In genomic region chr1:1677718-1678580, GRCh38 we compare ENCODE assay signal across 9 cellular contexts. TPM values are rescaled to one million over a fixed set of nuclear protein-coding genes. Genes with fewer than 3 reads are reported as not detected.
A peak's percentile ranks its signal among the peaks of the same experiment; 100 is the strongest.
DNase-seq lines count a peak whose midpoint lies in the region; ATAC-seq and TF ChIP-seq lines count a peak whose summit lies in the region.
"Had no signal": no experiment of that assay in that cellular context is flagged by ENCODE, and none has a peak within 500 bp of the region (broad histone marks: within the 10 kb centered on the region; RNA-seq: fewer than 3 reads in every experiment).

No MANE protein-coding gene starts in this region.

- WGBS in trophoblast cell (ENCODE audit: extremely low coverage, insufficient coverage, insufficient read length): no CpG with 5 or more reads among the region's 39 CpGs

- peak overlapping the region in 1 of 2 donors; percentile 63 for H3K4me3 ChIP-seq in CD4-positive, alpha-beta memory T cell (ENCODE audit: low read length in 2 of 2)
- H3K4me3 ChIP-seq in Loucy (ENCODE audit: low read length, poor library complexity, severe bottlenecking): peak overlapping the region; percentile 17
- H3K4me3 ChIP-seq in trophoblast cell (ENCODE audit: low read depth, low read length): no peak overlapping the region

- H3K4ac ChIP-seq in trophoblast cell (ENCODE audit: low read depth, low read length): no peak overlapping the region

- H2BK12ac ChIP-seq in trophoblast cell (ENCODE audit: low read length): no peak overlapping the region

- H2BK120ac ChIP-seq in trophoblast cell (ENCODE audit: insufficient read depth, low read length, poor library complexity): no peak overlapping the region

- no peak overlapping the region for H4K12ac ChIP-seq in trophoblast cell (ENCODE audit: low read depth, low read length)

- TF ChIP-seq CTCF in Loucy (conservative IDR thresholded peaks at IDR 0.05; ENCODE audit: low read length): no peak

- intact Hi-C loops in CD4-positive, alpha-beta memory T cell (cut with micrococcal nuclease): no loop called here

- peaks cover 0 to 19% of the 10 kb centered on the region in 2 donors for H3K36me3 Mint-ChIP-seq in CD4-positive, alpha-beta memory T cell
- H3K36me3 Mint-ChIP-seq in naive thymus-derived CD8-positive, alpha-beta T cell: peaks cover 0 to 20% (median 0%) of the 10 kb centered on the region in 3 donors

- H3K9me3 Mint-ChIP-seq in CD4-positive, alpha-beta memory T cell: peaks cover 0 to 2% (median 0%) of the 10 kb centered on the region in 8 donors
- no peaks in the 10 kb centered on the region for H3K9me3 Mint-ChIP-seq in naive thymus-derived CD8-positive, alpha-beta T cell
- H3K9me3 Mint-ChIP-seq: dendritic cell treated with granulocyte-macrophage colony-stimulating factor and Interleukin-4, amounts not matched to agents 40 ng/mL and 50 ng/mL, for 4 days had no signal

- H3K4me1 ChIP-seq in CD4-positive, alpha-beta memory T cell (ENCODE audit: insufficient read depth, low read length): peaks cover 22% of the 10 kb centered on the region
- peaks cover 13% of the 10 kb centered on the region for H3K4me1 ChIP-seq in Loucy (ENCODE audit: insufficient read depth, low read length, poor library complexity, severe bottlenecking)
- H3K4me1 ChIP-seq in trophoblast cell (ENCODE audit: control insufficient read depth in 1 of 2, insufficient read depth in 2 of 2, low read length in 2 of 2): no peaks in the 10 kb centered on the region

- POLR2A ChIA-PET in CD4-positive, alpha-beta memory T cell (lab: Charles Lee; ENCODE audit: partially characterized antibody): interaction anchor here (0.5 to 2.4 kb wide), 9 partner anchors 8 to 79 kb away, joined by 3 to 11 read pairs (median 5); partner anchors contain the start of genes MIB2 and MMP23B
- POLR2A ChIA-PET in naive thymus-derived CD8-positive, alpha-beta T cell (lab: Charles Lee): interaction anchor here (0.6 to 2.3 kb wide), 13 partner anchors 25 to 270 kb away, joined by 3 to 10 read pairs (median 4); partner anchors contain the start of genes CDK11A and MIB2

- H4K20me1 ChIP-seq in Loucy (ENCODE audit: insufficient read depth, low read length, poor library complexity, severe bottlenecking): no peaks in the 10 kb centered on the region

- peaks cover 18 to 30% (median 24%) of the 10 kb centered on the region in 4 donors for H3K4me1 Mint-ChIP-seq in CD4-positive, alpha-beta memory T cell
- peaks cover 17 to 52% (median 29%) of the 10 kb centered on the region in 4 donors for H3K4me1 Mint-ChIP-seq in naive thymus-derived CD8-positive, alpha-beta T cell

- no peak overlapping the region for H3K23ac ChIP-seq in trophoblast cell (ENCODE audit: low read length)

- peak; percentile 43 to 62 (median 50) for DNase-seq in CD4-positive, alpha-beta memory T cell
- DNase-seq in activated effector memory CD4-positive, alpha-beta T cell treated with Interleukin-2 at 50 U/mL for 16 hours: peak; percentile 60
- DNase-seq in naive thymus-derived CD8-positive, alpha-beta T cell: peak; percentile 32 to 73 (median 62)
- DNase-seq in NCI-H526 (lab: John Stamatoyannopoulos, UW): no peak
- no peak for DNase-seq in trophoblast cell
- no peak for DNase-seq in NCI-H187 (lab: John Stamatoyannopoulos, UW)

- peak; percentile 80 for ATAC-seq in GM21447 (IDR thresholded peaks at IDR 0.05; ENCODE audit: unreplicated experiment)
- ATAC-seq in naive thymus-derived CD8-positive, alpha-beta T cell: peak; percentile 80 to 84

- no peak overlapping the region for H4K91ac ChIP-seq in trophoblast cell (ENCODE audit: low read depth, low read length)

- H2AFZ ChIP-seq in Loucy (ENCODE audit: low read length) (no peak overlapping the region), trophoblast cell (ENCODE audit: insufficient read depth, low read length, poor library complexity) (no peak overlapping the region)

- H2AK5ac ChIP-seq in trophoblast cell (ENCODE audit: low read length): no peak overlapping the region

- no peaks in the 10 kb centered on the region for H3K27me3 ChIP-seq in CD4-positive, alpha-beta memory T cell (ENCODE audit: insufficient read depth, low read length)
- H3K27me3 ChIP-seq in Loucy (ENCODE audit: insufficient read depth, low read length, poor library complexity, severe bottlenecking) (no peaks in the 10 kb centered on the region), trophoblast cell (ENCODE audit: insufficient read depth, low read length) (no peaks in the 10 kb centered on the region)

- H3K79me2 ChIP-seq in Loucy (ENCODE audit: insufficient read depth, low read length) (peaks cover 23% of the 10 kb centered on the region; the same call in 1 of the 2 replicates), trophoblast cell (ENCODE audit: control insufficient read depth, insufficient read depth, low read length, poor library complexity) (no peaks in the 10 kb centered on the region)

- no peak overlapping the region for H3K14ac ChIP-seq in trophoblast cell (ENCODE audit: low read length)

- H3K36me3 ChIP-seq in CD4-positive, alpha-beta memory T cell (ENCODE audit: insufficient read depth, low read length): no peaks in the 10 kb centered on the region
- H3K36me3 ChIP-seq in Loucy (ENCODE audit: insufficient read depth, low read length): no peaks in the 10 kb centered on the region
- H3K36me3 ChIP-seq in trophoblast cell (ENCODE audit: control insufficient read depth in 1 of 2, insufficient read depth in 2 of 2, low read length in 2 of 2): peaks cover 6 to 15% of the 10 kb centered on the region in 2 experiments

- CTCF ChIA-PET in CD4-positive, alpha-beta memory T cell (lab: Charles Lee; ENCODE audit: partially characterized antibody): no interaction called here

- H3K79me1 ChIP-seq in trophoblast cell (ENCODE audit: low read length): no peaks in the 10 kb centered on the region

- H3K9me2 ChIP-seq in Loucy (replicated peaks; ENCODE audit: low read depth, low read length): no peaks in the 10 kb centered on the region

- H3K4me2 ChIP-seq in Loucy (ENCODE audit: low read depth, low read length, poor library complexity, severe bottlenecking): peak overlapping the region; percentile 65
- H3K4me2 ChIP-seq in trophoblast cell (ENCODE audit: low read length): no peak overlapping the region

- H4K8ac ChIP-seq in trophoblast cell (ENCODE audit: low read depth, low read length): no peak overlapping the region

- H3K27ac ChIP-seq in CD4-positive, alpha-beta memory T cell (ENCODE audit: low read depth, low read length): peak overlapping the region; percentile 61
- H3K27ac ChIP-seq in trophoblast cell (ENCODE audit: low read depth, low read length): no peak overlapping the region

- peak overlapping the region; percentile 90 to 98 (median 96) for H3K27ac Mint-ChIP-seq in CD4-positive, alpha-beta memory T cell
- peak overlapping the region; percentile 96 to 99 (median 98) for H3K27ac Mint-ChIP-seq in naive thymus-derived CD8-positive, alpha-beta T cell

- H3K27me3 Mint-ChIP-seq in CD4-positive, alpha-beta memory T cell: no peaks in the 10 kb centered on the region
- H3K27me3 Mint-ChIP-seq in naive thymus-derived CD8-positive, alpha-beta T cell: no peaks in the 10 kb centered on the region
- H3K27me3 Mint-ChIP-seq: dendritic cell treated with granulocyte-macrophage colony-stimulating factor and Interleukin-4, amounts not matched to agents 40 ng/mL and 50 ng/mL, for 4 days had no signal

- H2BK5ac ChIP-seq in trophoblast cell (ENCODE audit: low read depth, low read length, poor library complexity): no peak overlapping the region

- H3F3A ChIP-seq in Loucy (ENCODE audit: low read depth): no peaks in the 10 kb centered on the region

- peak overlapping the region; percentile 86 to 96 (median 92) for H3K4me3 Mint-ChIP-seq in CD4-positive, alpha-beta memory T cell
- H3K4me3 Mint-ChIP-seq in naive thymus-derived CD8-positive, alpha-beta T cell: peak overlapping the region; percentile 83 to 96 (median 93)
- H3K4me3 Mint-ChIP-seq: dendritic cell treated with granulocyte-macrophage colony-stimulating factor and Interleukin-4, amounts not matched to agents 40 ng/mL and 50 ng/mL, for 4 days had no signal

- H3K18ac ChIP-seq in trophoblast cell (ENCODE audit: low read length): no peak overlapping the region

- peak overlapping the region; percentile 52 for H3K9ac ChIP-seq in Loucy (ENCODE audit: low read depth, low read length, poor library complexity, severe bottlenecking)
- H3K9ac ChIP-seq in trophoblast cell (ENCODE audit: low read length): no peak overlapping the region

- no peaks in the 10 kb centered on the region for H3K9me3 ChIP-seq in CD4-positive, alpha-beta memory T cell (ENCODE audit: control insufficient read depth in 1 of 2, low read length in 2 of 2)
- H3K9me3 ChIP-seq in Loucy (ENCODE audit: insufficient read depth, low read depth, low read length): no peaks in the 10 kb centered on the region
- no peaks in the 10 kb centered on the region for H3K9me3 ChIP-seq in trophoblast cell (ENCODE audit: insufficient read depth, low read depth, low read length)

RNA-seq across cellular contexts. Expression of gene SLC35E2B, which starts 14.6 kb away (rescaled TPM):
- total RNA-seq in CD4-positive, alpha-beta memory T cell: 100 to 1,000 TPM; 123 to 130 TPM
- polyA plus RNA-seq in CD4-positive, alpha-beta memory T cell: 10 to 100 TPM; 29.4 to 48.7 TPM
- total RNA-seq in naive thymus-derived CD8-positive, alpha-beta T cell: 100 to 1,000 TPM; 106 to 110 TPM
- polyA plus RNA-seq in naive thymus-derived CD8-positive, alpha-beta T cell: 10 to 100 TPM; 30.2 to 45.1 (median 36.7) TPM
- polyA plus RNA-seq in trophoblast cell (2013): 25.3 TPM in 2 replicates

RNA-seq across cellular contexts. Expression of gene CDK11B, which starts 19.1 kb away (rescaled TPM):
- total RNA-seq in CD4-positive, alpha-beta memory T cell: 10 to 100 TPM; 44.2 to 44.7 TPM
- polyA plus RNA-seq in CD4-positive, alpha-beta memory T cell: 10 to 100 TPM in 1 of 2 donors, 1 to 10 TPM in 1; 2.5 to 24.5 TPM
- 10 to 100 TPM; 43.6 to 44.3 TPM for total RNA-seq in naive thymus-derived CD8-positive, alpha-beta T cell
- 10 to 100 TPM; 11.8 to 19.7 (median 12.7) TPM for polyA plus RNA-seq in naive thymus-derived CD8-positive, alpha-beta T cell
- polyA plus RNA-seq in trophoblast cell (2013): 41.3 and 43.5 TPM in 2 replicates

RNA-seq across cellular contexts. Expression of gene MMP23B, which starts 46.0 kb away (rescaled TPM):
- total RNA-seq in CD4-positive, alpha-beta memory T cell: 1 to 10 TPM; 3.5 to 3.7 TPM
- under 1 TPM in 1 of 2 donors, not detected in 1; 0.53 TPM for polyA plus RNA-seq in CD4-positive, alpha-beta memory T cell
- total RNA-seq in naive thymus-derived CD8-positive, alpha-beta T cell: 1 to 10 TPM; 3.6 to 6.1 TPM
- polyA plus RNA-seq in naive thymus-derived CD8-positive, alpha-beta T cell: 1 to 10 TPM in 2 of 3 donors, not detected in 1; 1.1 to 2.4 TPM
- 26.6 and 30.7 TPM in 2 replicates for polyA plus RNA-seq in trophoblast cell (2013)

RNA-seq across cellular contexts. Expression of gene CDK11A, which starts 46.2 kb away (rescaled TPM):
- total RNA-seq in CD4-positive, alpha-beta memory T cell: 100 to 1,000 TPM; 148 to 162 TPM
- polyA plus RNA-seq in CD4-positive, alpha-beta memory T cell: 10 to 100 TPM in 1 of 2 donors, 1 to 10 TPM in 1; 7.2 to 24.0 TPM
- total RNA-seq in naive thymus-derived CD8-positive, alpha-beta T cell: 100 to 1,000 TPM; 162 to 173 TPM
- 10 to 100 TPM; 14.2 to 28.6 (median 14.4) TPM for polyA plus RNA-seq in naive thymus-derived CD8-positive, alpha-beta T cell
- 32.6 and 35.0 TPM in 2 replicates for polyA plus RNA-seq in trophoblast cell (2013)

Comparison
In these comparisons a context has a peak if more than half of its experiments do, and no peak if none do; other contexts are left out.
1. DNase-seq: peak in CD4-positive, alpha-beta memory T cell (5 of 5), activated effector memory CD4-positive, alpha-beta T cell treated with Interleukin-2 at 50 U/mL for 16 hours (single experiment) and naive thymus-derived CD8-positive, alpha-beta T cell (10 of 10); none in NCI-H526 (0 of 2), trophoblast cell (0 of 2) and NCI-H187 (0 of 2).